Comparison of ENCODE assay signal across 14 cellular contexts in genomic region chr11:7579226-7579825, GRCh38.
DNase-seq lines count a peak whose midpoint lies in the region; ATAC-seq, FAIRE-seq and TF ChIP-seq lines count a peak whose summit lies in the region.
"Had no signal": no experiment of that assay in that cellular context is flagged by ENCODE, and none has a peak within 500 bp of the region (broad histone marks: within the 10 kb centered on the region; RNA-seq: fewer than 3 reads in every experiment).

No MANE protein-coding gene starts in this region.

- DNase-seq in GM12891 (ENCODE audit: insufficient read length, low spot score), result no peak
- peak in 1 of 2 donors; percentile 64 for DNase-seq in ascending aorta (ENCODE audit: low spot score in 2 of 2)
- DNase-seq in left ventricle myocardium inferior, result no peak
- peak; percentile 47 for DNase-seq in superior temporal gyrus (ENCODE audit: extremely low spot score)
- DNase-seq in lower lobe of right lung, result no peak
- DNase-seq in NK-92 treated with Interleukin-12 subunit alpha and Interleukin-12 subunit beta, amount 100 ng/mL, for 24 hours (lab: John Stamatoyannopoulos, UW), result no peak
- no peak for DNase-seq in RWPE1 (ENCODE audit: low spot score)
- DNase-seq: activated naive CD4-positive, alpha-beta T cell treated with Interleukin-2 at 50 U/mL for 16 hours; NCI-H1105; pancreas; Peyer's patch had no signal

- intact Hi-C loops in ascending aorta (cut with DNase I) (no loop called here), left ventricle myocardium inferior (cut with micrococcal nuclease) (loop anchor here (10.0 kb wide), 1 partner anchor 75 kb away; no protein-coding TSS in a partner anchor), lower lobe of right lung (cut with DNase I) (no loop called here)

- CTCF ChIA-PET in RWPE1 (lab: Yijun Ruan, JAX), result interaction anchor here (0.7 kb wide), 1 partner anchor 78 kb away, joined by 3 read pairs; no protein-coding TSS in a partner anchor

- POLR2A ChIA-PET in RWPE1 (lab: Yijun Ruan, JAX; ENCODE audit: low non-redundant PET), result no interaction called here

- H3K27me3 ChIP-seq in ascending aorta (no peaks in the 10 kb centered on the region), left ventricle myocardium inferior (ENCODE audit: low read depth) (no peaks in the 10 kb centered on the region), lower lobe of right lung (ENCODE audit: low read depth) (no peaks in the 10 kb centered on the region)
- H3K27me3 ChIP-seq: pancreas, Peyer's patch had no signal

- ATAC-seq in lower lobe of right lung (no peak), HG03135 (IDR thresholded peaks at IDR 0.05; ENCODE audit: unreplicated experiment) (no peak)

- H3K4me1 ChIP-seq in ascending aorta (peaks cover 16 to 73% of the 10 kb centered on the region in 2 donors), left ventricle myocardium inferior (peaks cover 90% of the 10 kb centered on the region), lower lobe of right lung (peaks cover 71% of the 10 kb centered on the region)

- peak; percentile 68 for FAIRE-seq in GM12891 (lab: Jason Lieb, UNC)
- FAIRE-seq: endometrium, H54, pancreas had no signal

- H3K36me3 ChIP-seq in ascending aorta, result no peaks in the 10 kb centered on the region
- H3K36me3 ChIP-seq in left ventricle myocardium inferior, result no peaks in the 10 kb centered on the region
- H3K36me3 ChIP-seq in lower lobe of right lung, result no peaks in the 10 kb centered on the region
- H3K36me3 ChIP-seq: pancreas, Peyer's patch had no signal

- H3K27ac ChIP-seq in ascending aorta (peak overlapping the region; percentile 83 to 93), left ventricle myocardium inferior (replicated peaks) (peak overlapping the region; percentile 85), lower lobe of right lung (no peak overlapping the region), RWPE1 (no peak overlapping the region)
- H3K27ac ChIP-seq: pancreas had no signal

- TF ChIP-seq POLR2A in GM12891 (IDR thresholded peaks at IDR 0.05; ENCODE audit: low read depth, low read length), result no peak

- no peak for TF ChIP-seq CTCF in ascending aorta (IDR thresholded peaks at IDR 0.05)
- no peak for TF ChIP-seq CTCF in left ventricle myocardium inferior (IDR thresholded peaks at IDR 0.05; ENCODE audit: borderline replicate concordance)
- TF ChIP-seq CTCF in lower lobe of right lung (IDR thresholded peaks at IDR 0.05), result no peak
- TF ChIP-seq CTCF in RWPE1 (conservative IDR thresholded peaks at IDR 0.05; ENCODE audit: low read depth), result no peak

- H3K9me3 ChIP-seq in ascending aorta (no peaks in the 10 kb centered on the region), left ventricle myocardium inferior (replicated peaks) (no peaks in the 10 kb centered on the region), lower lobe of right lung (no peaks in the 10 kb centered on the region)
- H3K9me3 ChIP-seq: pancreas, Peyer's patch had no signal

- H3K4me3 ChIP-seq in ascending aorta, result peak overlapping the region in 1 of 2 donors; percentile 51
- peak overlapping the region; percentile 3 for H3K4me3 ChIP-seq in left ventricle myocardium inferior
- no peak overlapping the region for H3K4me3 ChIP-seq in lower lobe of right lung
- H3K4me3 ChIP-seq: pancreas had no signal

TF ChIP-seq in GM12891, 5 proteins besides CTCF, POLR2A, EP300 and RAD21:
- TF ChIP-seq POU2F2 (IDR thresholded peaks at IDR 0.05; ENCODE audit: low read depth, low read length) (no peak), POLR2AphosphoS5 (IDR thresholded peaks at IDR 0.05; ENCODE audit: low read depth, low read length) (no peak), PAX5 (IDR thresholded peaks at IDR 0.05; ENCODE audit: insufficient read depth, low read length, severe bottlenecking) (no peak), TAF1 (IDR thresholded peaks at IDR 0.05; ENCODE audit: low read depth, low read length) (no peak), SPI1 (IDR thresholded peaks at IDR 0.05; ENCODE audit: low read depth, low read length) (no peak)

Comparison
In these comparisons a context has a peak if more than half of its experiments do, and no peak if none do; other contexts are left out.
1. H3K27ac ChIP-seq: peak in ascending aorta (2 of 2) and left ventricle myocardium inferior (single experiment); none in lower lobe of right lung (single experiment) and RWPE1 (single experiment).